In genomic region chr17:26939755-26940154, GRCh38 we compare ENCODE assay signal across 1 cellular context.
TF ChIP-seq lines count a peak whose summit lies in the region.

No MANE protein-coding gene starts in this region.

TF ChIP-seq in HepG2, 621 proteins besides CTCF, POLR2A, EP300 and RAD21:
- peak; percentile 72; the same call in 1 of the 2 replicates for TF ChIP-seq PRDM15 (CRISPR knock-in tag; IDR thresholded peaks at IDR 0.05)
